ENCODE assay signal across 23 cellular contexts in genomic region chr3:38204599-38205471, GRCh38. TPM values are rescaled to one million over a fixed set of nuclear protein-coding genes. Genes with fewer than 3 reads are reported as not detected.
DNase-seq lines count a peak whose midpoint lies in the region; ATAC-seq, FAIRE-seq and TF ChIP-seq lines count a peak whose summit lies in the region.
"Had no signal": no experiment of that assay in that cellular context is flagged by ENCODE, and none has a peak within 500 bp of the region (broad histone marks: within the 10 kb centered on the region; RNA-seq: fewer than 3 reads in every experiment).

No MANE protein-coding gene starts in this region.

- no peak overlapping the region for H3K9ac ChIP-seq in astrocyte (ENCODE audit: low read length)

- POLR2A ChIA-PET in activated CD4-positive, alpha-beta T cell treated with anti-CD3 and anti-CD28 coated beads, Interleukin-2, amount 10 ng/mL, durations not matched to agents 7 days and 5 days (lab: Charles Lee): no interaction called here
- POLR2A ChIA-PET in T-cell (lab: Charles Lee): no interaction called here

- peaks cover 54% of the 10 kb centered on the region for H3K36me3 Mint-ChIP-seq in activated CD4-positive, alpha-beta T cell treated with anti-CD3 and anti-CD28 coated beads, Interleukin-2, amount 10 ng/mL, durations not matched to agents 7 days and 5 days (ENCODE audit: low read depth)
- peaks cover 47% of the 10 kb centered on the region for H3K36me3 Mint-ChIP-seq in T-cell
- peaks cover 26% of the 10 kb centered on the region for H3K36me3 Mint-ChIP-seq in astrocyte (ENCODE audit: low read depth, unreplicated experiment)
- peaks cover 55% of the 10 kb centered on the region for H3K36me3 Mint-ChIP-seq in stimulated activated naive CD8-positive, alpha-beta T cell treated with anti-CD3 and anti-CD28 coated beads, Interleukin-15, Interleukin-2, amounts not matched to agents 100 ng/mL and 50 ng/mL, for 24 hours (ENCODE audit: low read depth)

- 96 to 99% (median 96%) methylated on average over 4 of the region's 4 CpGs for WGBS in ovary, 3 donors

- H3K36me3 ChIP-seq in astrocyte (ENCODE audit: insufficient read depth, low read length) (peaks cover 8% of the 10 kb centered on the region), ovary (no peaks in the 10 kb centered on the region)

- DNase-seq in activated CD4-positive, alpha-beta T cell treated with anti-CD3 and anti-CD28 coated beads, Interleukin-2, amount 10 ng/mL, durations not matched to agents 7 days and 5 days: no peak
- DNase-seq in activated CD4-positive, alpha-beta T cell treated with anti-CD3 and anti-CD28 coated beads for 48 hours: no peak
- DNase-seq in T-cell (no peak), astrocyte (ENCODE audit: low read depth) (no peak), urothelium cell line (ENCODE audit: low spot score) (no peak), ovary (no peak)
- DNase-seq: activated naive CD4-positive, alpha-beta T cell treated with anti-CD3 and anti-CD28 coated beads, Interleukin-2, amount 10 ng/mL, durations not matched to agents 7 days and 5 days; HCEC 1CT; mammary epithelial cell; NCI-H1694 treated with DMSO at 0.1 percent for 48 hours; NCI-H82; PC-3; right lobe of liver; tibial artery had no signal

- ATAC-seq in T-cell (replicated peaks in 1 of 4): no peak
- ATAC-seq in HG03196 (IDR thresholded peaks at IDR 0.05; ENCODE audit: unreplicated experiment): no peak
- ATAC-seq: PC-3; stimulated activated memory B cell treated with anti-CD40 and anti-IgM and Interleukin-4, amounts not matched to agents 10 μg/mL and 1 μg/mL and 100 μg/mL, for 72 hours had no signal

- H3K27me3 ChIP-seq in astrocyte (ENCODE audit: insufficient read depth, low read length) (no peaks in the 10 kb centered on the region), ovary (no peaks in the 10 kb centered on the region)
- H3K27me3 ChIP-seq: right lobe of liver, tibial artery had no signal

- H3K4me1 ChIP-seq in astrocyte (ENCODE audit: insufficient read depth, low read length): no peaks in the 10 kb centered on the region
- H3K4me1 ChIP-seq in ovary (ENCODE audit: insufficient read depth): no peaks in the 10 kb centered on the region
- H3K4me1 ChIP-seq: right lobe of liver, tibial artery had no signal

- H3K9me3 ChIP-seq in astrocyte (ENCODE audit: insufficient read depth, low read depth, low read length) (no peaks in the 10 kb centered on the region), ovary (no peaks in the 10 kb centered on the region)
- H3K9me3 ChIP-seq: right lobe of liver, tibial artery had no signal

- H3K27ac Mint-ChIP-seq in activated CD4-positive, alpha-beta T cell treated with anti-CD3 and anti-CD28 coated beads, Interleukin-2, amount 10 ng/mL, durations not matched to agents 7 days and 5 days: peak overlapping the region; percentile 84
- H3K27ac Mint-ChIP-seq in T-cell (peak overlapping the region; percentile 31 to 33), astrocyte (ENCODE audit: unreplicated experiment) (peak overlapping the region; percentile 62)
- H3K27ac Mint-ChIP-seq in stimulated activated naive CD8-positive, alpha-beta T cell treated with anti-CD3 and anti-CD28 coated beads, Interleukin-15, Interleukin-2, amounts not matched to agents 100 ng/mL and 50 ng/mL, for 24 hours: peak overlapping the region; percentile 50
- H3K27ac Mint-ChIP-seq: stimulated activated memory B cell treated with anti-CD40 and anti-IgM and Interleukin-4, amounts not matched to agents 10 μg/mL and 1 μg/mL and 100 μg/mL, for 72 hours had no signal

- peaks cover 71% of the 10 kb centered on the region for H4K20me1 ChIP-seq in astrocyte (ENCODE audit: insufficient read depth, low read length)

- no peak overlapping the region for H3K4me3 ChIP-seq in astrocyte (ENCODE audit: insufficient read depth, low read depth, low read length)
- no peak overlapping the region for H3K4me3 ChIP-seq in ovary
- H3K4me3 ChIP-seq: right lobe of liver, tibial artery had no signal

- H3K9me3 Mint-ChIP-seq in activated CD4-positive, alpha-beta T cell treated with anti-CD3 and anti-CD28 coated beads, Interleukin-2, amount 10 ng/mL, durations not matched to agents 7 days and 5 days: no peaks in the 10 kb centered on the region
- H3K9me3 Mint-ChIP-seq in T-cell: no peaks in the 10 kb centered on the region
- H3K9me3 Mint-ChIP-seq in astrocyte (ENCODE audit: unreplicated experiment): no peaks in the 10 kb centered on the region
- no peaks in the 10 kb centered on the region for H3K9me3 Mint-ChIP-seq in stimulated activated naive CD8-positive, alpha-beta T cell treated with anti-CD3 and anti-CD28 coated beads, Interleukin-15, Interleukin-2, amounts not matched to agents 100 ng/mL and 50 ng/mL, for 24 hours
- H3K9me3 Mint-ChIP-seq: activated naive CD4-positive, alpha-beta T cell treated with anti-CD3 and anti-CD28 coated beads, Interleukin-2, amount 10 ng/mL, durations not matched to agents 7 days and 5 days; stimulated activated memory B cell treated with anti-CD40 and anti-IgM and Interleukin-4, amounts not matched to agents 10 μg/mL and 1 μg/mL and 100 μg/mL, for 72 hours had no signal

- FAIRE-seq in astrocyte (lab: Jason Lieb, UNC): no peak
- FAIRE-seq in urothelium cell line (lab: Jason Lieb, UNC): no peak
- FAIRE-seq: A204.1, colon, D721Med, islet of Langerhans had no signal

- TF ChIP-seq POLR2A in ovary (IDR thresholded peaks at IDR 0.05): no peak

- TF ChIP-seq EP300 in ovary (IDR thresholded peaks at IDR 0.05): no peak

- CTCF ChIA-PET in activated CD4-positive, alpha-beta T cell treated with anti-CD3 and anti-CD28 coated beads, Interleukin-2, amount 10 ng/mL, durations not matched to agents 7 days and 5 days (lab: Charles Lee): interaction anchor here (1.1 to 4.0 kb wide), 2 partner anchors 12 to 15 kb away, joined by 3 to 17 read pairs; no protein-coding TSS in a partner anchor
- CTCF ChIA-PET in T-cell (lab: Charles Lee): no interaction called here

- no peaks in the 10 kb centered on the region for H3K27me3 Mint-ChIP-seq in activated CD4-positive, alpha-beta T cell treated with anti-CD3 and anti-CD28 coated beads, Interleukin-2, amount 10 ng/mL, durations not matched to agents 7 days and 5 days
- H3K27me3 Mint-ChIP-seq in T-cell (no peaks in the 10 kb centered on the region), astrocyte (ENCODE audit: low read depth, unreplicated experiment) (no peaks in the 10 kb centered on the region)
- no peaks in the 10 kb centered on the region for H3K27me3 Mint-ChIP-seq in stimulated activated naive CD8-positive, alpha-beta T cell treated with anti-CD3 and anti-CD28 coated beads, Interleukin-15, Interleukin-2, amounts not matched to agents 100 ng/mL and 50 ng/mL, for 24 hours
- H3K27me3 Mint-ChIP-seq: activated naive CD4-positive, alpha-beta T cell treated with anti-CD3 and anti-CD28 coated beads, Interleukin-2, amount 10 ng/mL, durations not matched to agents 7 days and 5 days; brain; stimulated activated memory B cell treated with anti-CD40 and anti-IgM and Interleukin-4, amounts not matched to agents 10 μg/mL and 1 μg/mL and 100 μg/mL, for 72 hours had no signal

- no peak overlapping the region for H3K4me2 ChIP-seq in astrocyte (ENCODE audit: low read length)

- H3K27ac ChIP-seq in astrocyte (ENCODE audit: low read depth, low read length) (no peak overlapping the region), ovary (no peak overlapping the region)
- H3K27ac ChIP-seq: right lobe of liver, tibial artery, VCaP had no signal

- no peak overlapping the region for H3K4me3 Mint-ChIP-seq in activated CD4-positive, alpha-beta T cell treated with anti-CD3 and anti-CD28 coated beads, Interleukin-2, amount 10 ng/mL, durations not matched to agents 7 days and 5 days
- no peak overlapping the region for H3K4me3 Mint-ChIP-seq in T-cell
- no peak overlapping the region for H3K4me3 Mint-ChIP-seq in astrocyte (ENCODE audit: unreplicated experiment)
- no peak overlapping the region for H3K4me3 Mint-ChIP-seq in stimulated activated naive CD8-positive, alpha-beta T cell treated with anti-CD3 and anti-CD28 coated beads, Interleukin-15, Interleukin-2, amounts not matched to agents 100 ng/mL and 50 ng/mL, for 24 hours
- H3K4me3 Mint-ChIP-seq: activated naive CD4-positive, alpha-beta T cell treated with anti-CD3 and anti-CD28 coated beads, Interleukin-2, amount 10 ng/mL, durations not matched to agents 7 days and 5 days; brain; stimulated activated memory B cell treated with anti-CD40 and anti-IgM and Interleukin-4, amounts not matched to agents 10 μg/mL and 1 μg/mL and 100 μg/mL, for 72 hours had no signal

- intact Hi-C loops in ovary (cut with DNase I): no loop called here

- TF ChIP-seq CTCF in astrocyte (IDR thresholded peaks at IDR 0.05; ENCODE audit: insufficient read depth, low read depth, low read length) (no peak), ovary (IDR thresholded peaks at IDR 0.05) (no peak)

- no peak overlapping the region for H2AFZ ChIP-seq in astrocyte (ENCODE audit: low read depth, low read length)

- peaks cover 88% of the 10 kb centered on the region for H3K79me2 ChIP-seq in astrocyte (ENCODE audit: insufficient read depth, low read length)

- peaks cover 57% of the 10 kb centered on the region for H3K4me1 Mint-ChIP-seq in activated CD4-positive, alpha-beta T cell treated with anti-CD3 and anti-CD28 coated beads, Interleukin-2, amount 10 ng/mL, durations not matched to agents 7 days and 5 days
- H3K4me1 Mint-ChIP-seq in T-cell (peaks cover 61 to 65% (median 62%) of the 10 kb centered on the region in 3 donors), astrocyte (ENCODE audit: low read depth, unreplicated experiment) (peaks cover 14% of the 10 kb centered on the region)
- H3K4me1 Mint-ChIP-seq in stimulated activated naive CD8-positive, alpha-beta T cell treated with anti-CD3 and anti-CD28 coated beads, Interleukin-15, Interleukin-2, amounts not matched to agents 100 ng/mL and 50 ng/mL, for 24 hours (ENCODE audit: low read depth): peaks cover 48% of the 10 kb centered on the region
- H3K4me1 Mint-ChIP-seq: brain had no signal

RNA-seq across cellular contexts. Expression of gene OXSR1, which starts 39.5 kb away (rescaled TPM):
- 10 to 100 TPM; 52.4 to 57.3 TPM for total RNA-seq in activated CD4-positive, alpha-beta T cell treated with anti-CD3 and anti-CD28 coated beads, Interleukin-2, amount 10 ng/mL, durations not matched to agents 7 days and 5 days
- total RNA-seq in T-cell (10 to 100 TPM; 30.7 to 40.4 (median 37.4) TPM), astrocyte (78.2 and 83.1 TPM in 2 replicates), ovary (10 to 100 TPM; 17.0 to 41.1 (median 29.4) TPM)
- 10 to 100 TPM; 12.4 to 24.9 TPM for polyA plus RNA-seq in ovary

Comparison
In these comparisons a context has a peak if more than half of its experiments do, and no peak if none do; other contexts are left out.
1. H3K27ac Mint-ChIP-seq: peak in every context shown above with its lines; median percentile 84 in activated CD4-positive, alpha-beta T cell treated with anti-CD3 and anti-CD28 coated beads, Interleukin-2, amount 10 ng/mL, durations not matched to agents 7 days and 5 days; 62 in astrocyte; 50 in stimulated activated naive CD8-positive, alpha-beta T cell treated with anti-CD3 and anti-CD28 coated beads, Interleukin-15, Interleukin-2, amounts not matched to agents 100 ng/mL and 50 ng/mL, for 24 hours; 32 in T-cell.